In the genomic region with DNA sequence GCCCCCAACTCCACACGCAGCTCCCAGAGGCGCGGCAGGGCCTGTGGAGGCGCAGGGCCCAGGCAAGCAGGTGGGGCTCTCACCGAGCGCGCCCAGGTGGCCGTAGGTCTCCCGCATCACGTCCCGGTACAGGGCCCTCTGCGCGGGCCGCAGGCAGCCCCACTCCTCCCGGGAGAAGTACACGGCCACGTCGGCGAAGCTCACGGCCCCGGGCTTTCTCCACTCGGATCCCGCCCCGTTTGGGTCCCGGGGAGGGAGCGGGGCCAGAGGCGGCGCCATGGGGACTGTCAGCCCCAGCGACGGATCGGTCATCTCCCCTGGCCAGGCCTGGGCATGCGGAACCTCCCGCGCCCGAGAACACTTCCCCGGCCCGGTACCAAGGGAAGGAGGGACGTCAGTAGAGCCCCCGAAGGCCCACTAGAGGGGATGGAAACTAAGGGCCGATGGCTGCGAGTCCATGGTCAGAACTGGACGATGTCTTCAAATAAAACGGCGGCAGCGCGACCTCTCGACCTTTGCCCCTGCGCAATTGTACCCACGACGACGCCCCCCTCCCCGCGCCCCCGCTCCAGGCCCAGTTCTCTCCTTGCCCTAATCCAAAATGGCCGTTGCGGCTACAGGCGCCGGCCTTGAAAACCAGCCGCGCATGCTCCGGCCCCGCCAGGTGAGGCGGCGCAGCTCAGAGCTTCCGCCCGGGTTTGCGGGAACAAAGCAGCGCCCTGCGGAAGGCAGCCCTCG, we compare ENCODE assay signal across 1 cellular context.
TF ChIP-seq lines count a peak whose summit lies in the region.

ZNF747 (minus strand) TSS at position 491 of the 738 bp plus-strand sequence; CDS start at position 312, 179 bp downstream.

TF ChIP-seq in HepG2, 621 proteins besides CTCF, POLR2A, EP300 and RAD21 (continued from another document):
- TF ChIP-seq GFI1 (CRISPR knock-in tag; IDR thresholded peaks at IDR 0.05; ENCODE audit: borderline replicate concordance) (peak; percentile 83), ZNF276 (CRISPR knock-in tag; IDR thresholded peaks at IDR 0.05; ENCODE audit: low read depth) (0 out of 2 replicates have a peak, but pooled peaks have one; percentile 6), FOXM1 (CRISPR knock-in tag; IDR thresholded peaks at IDR 0.05) (no peak), ZNF614 (CRISPR knock-in tag; IDR thresholded peaks at IDR 0.05; ENCODE audit: borderline replicate concordance) (peak; percentile 65), ELF1 (CRISPR knock-in tag; IDR thresholded peaks at IDR 0.05) (peak; percentile 98), SP2 (CRISPR knock-in tag; IDR thresholded peaks at IDR 0.05) (peak; percentile 58), ZMYM2 (CRISPR knock-in tag; IDR thresholded peaks at IDR 0.05) (peak; percentile 76; the same call in 1 of the 2 replicates)
